8 cellular contexts compared by ENCODE assay signal in the genomic region with DNA sequence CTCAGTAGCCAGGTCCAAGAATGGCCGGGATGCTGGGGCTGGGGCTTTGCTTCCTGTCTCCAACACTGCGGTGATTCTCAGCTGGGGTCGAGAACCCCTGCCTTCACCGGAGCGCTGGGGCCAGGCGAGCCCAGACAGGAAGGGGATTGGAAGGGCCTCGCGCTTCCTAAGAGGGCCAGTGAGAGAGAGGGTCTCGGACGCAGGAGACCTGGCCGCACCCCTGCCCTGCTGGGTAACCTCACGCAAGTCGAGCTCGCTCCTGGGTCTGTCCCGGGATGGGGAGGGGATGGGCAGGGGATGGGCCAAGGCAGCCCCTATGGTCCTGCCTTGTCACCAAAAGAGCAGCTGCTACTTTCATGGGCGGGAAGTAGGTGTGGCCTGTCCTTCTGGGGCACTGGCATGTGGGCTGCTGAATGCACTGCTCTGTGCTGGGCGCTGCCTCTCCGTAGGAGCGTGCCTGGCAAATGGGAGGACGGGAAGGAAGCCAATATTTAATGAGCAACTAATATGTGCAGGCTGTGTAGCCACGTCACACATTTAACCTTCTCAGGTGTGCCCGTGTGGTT. TPM values are rescaled to one million over a fixed set of nuclear protein-coding genes. Genes with fewer than 3 reads are reported as not detected.
DNase-seq lines count a peak whose midpoint lies in the region; ATAC-seq, FAIRE-seq and TF ChIP-seq lines count a peak whose summit lies in the region.

No MANE protein-coding gene starts in this region.

- TF ChIP-seq CTCF in RWPE2 (IDR thresholded peaks at IDR 0.05; ENCODE audit: poor library complexity, severe bottlenecking) (no peak), D721Med (IDR thresholded peaks at IDR 0.05; ENCODE audit: insufficient read depth, missing control alignments) (no peak)

- H3K36me3 ChIP-seq in HAP-1 (replicated peaks) (no peaks in the 10 kb centered on the region), RWPE2 (ENCODE audit: low read depth) (no peaks in the 10 kb centered on the region), muscle layer of duodenum (ENCODE audit: control insufficient read depth in 1 of 2, insufficient read depth in 2 of 2, low read length in 2 of 2) (no peaks in the 10 kb centered on the region)

- no peaks in the 10 kb centered on the region for H3K36me3 Mint-ChIP-seq in dendritic cell treated with granulocyte-macrophage colony-stimulating factor and Interleukin-4, amounts not matched to agents 40 ng/mL and 50 ng/mL, for 4 days (ENCODE audit: low read depth)

- H3K4me3 ChIP-seq in HAP-1, result peak overlapping the region; percentile 29
- H3K4me3 ChIP-seq in RWPE2 (ENCODE audit: severe bottlenecking), result peak overlapping the region; percentile 32
- H3K4me3 ChIP-seq in muscle layer of duodenum (ENCODE audit: low read depth in 1 of 2, low read length in 2 of 2), result peak overlapping the region; percentile 70 to 71

- peak; percentile 5 for FAIRE-seq in GM12891 (lab: Jason Lieb, UNC)
- no peak for FAIRE-seq in D721Med (lab: Jason Lieb, UNC)

- TF ChIP-seq POLR2A in GM12891 (IDR thresholded peaks at IDR 0.05; ENCODE audit: low read depth, low read length), result no peak

- peaks cover 10% of the 10 kb centered on the region for H3K4me1 Mint-ChIP-seq in dendritic cell treated with granulocyte-macrophage colony-stimulating factor and Interleukin-4, amounts not matched to agents 40 ng/mL and 50 ng/mL, for 4 days (ENCODE audit: low read depth)

- in situ Hi-C loops in HAP-1 (cut with MboI; ENCODE audit: low sequenced_read_pairs), result loop anchor here (25.0 kb wide), 1 partner anchor 1020 kb away; no protein-coding TSS in a partner anchor

- no peak overlapping the region for H3K27ac ChIP-seq in RWPE2 (ENCODE audit: poor library complexity, severe bottlenecking)
- no peak overlapping the region for H3K27ac ChIP-seq in muscle layer of duodenum (ENCODE audit: low read length)

- H3K4me3 Mint-ChIP-seq in dendritic cell treated with granulocyte-macrophage colony-stimulating factor and Interleukin-4, amounts not matched to agents 40 ng/mL and 50 ng/mL, for 4 days, result peak overlapping the region; percentile 75

- ATAC-seq in RWPE2 (ENCODE audit: low read depth), result 0 out of 3 replicates have a peak, but pooled peaks have one; percentile 2

- H3K9me3 Mint-ChIP-seq in dendritic cell treated with granulocyte-macrophage colony-stimulating factor and Interleukin-4, amounts not matched to agents 40 ng/mL and 50 ng/mL, for 4 days, result peaks cover 2% of the 10 kb centered on the region

- DNase-seq in GM12891 (ENCODE audit: insufficient read length, low spot score) (peak; percentile 44), HAP-1 (ENCODE audit: low spot score in 2 of 2) (no peak), RWPE2 (ENCODE audit: low spot score) (no peak), AML-193 (lab: John Stamatoyannopoulos, UW) (no peak), mesenteric fat pad (ENCODE audit: low spot score) (no peak), D721Med (ENCODE audit: insufficient read length, low spot score) (no peak)

- no peak overlapping the region for H3K27ac Mint-ChIP-seq in dendritic cell treated with granulocyte-macrophage colony-stimulating factor and Interleukin-4, amounts not matched to agents 40 ng/mL and 50 ng/mL, for 4 days

- H3K27me3 ChIP-seq in HAP-1 (ENCODE audit: low read depth), result peaks cover 2% of the 10 kb centered on the region; the same call in 1 of the 2 replicates
- H3K27me3 ChIP-seq in RWPE2 (ENCODE audit: insufficient read depth, poor library complexity, severe bottlenecking), result no peaks in the 10 kb centered on the region
- H3K27me3 ChIP-seq in muscle layer of duodenum (ENCODE audit: low read depth, low read length), result peaks cover 21% of the 10 kb centered on the region

- H3K4me1 ChIP-seq in HAP-1 (no peaks in the 10 kb centered on the region; the same call in 1 of the 2 replicates), RWPE2 (ENCODE audit: insufficient read depth, poor library complexity, severe bottlenecking) (no peaks in the 10 kb centered on the region), muscle layer of duodenum (ENCODE audit: control insufficient read depth in 1 of 2, insufficient read depth in 2 of 2, low read length in 2 of 2) (peaks cover 0 to 14% of the 10 kb centered on the region in 2 donors)

- intact Hi-C loops in dendritic cell treated with granulocyte-macrophage colony-stimulating factor and Interleukin-4, amounts not matched to agents 40 ng/mL and 50 ng/mL, for 4 days (cut with micrococcal nuclease), result loop anchor here (2.0 kb wide), 1 partner anchor 1024 kb away; no protein-coding TSS in a partner anchor

- H3K9me3 ChIP-seq in HAP-1, result no peaks in the 10 kb centered on the region
- peaks cover 1% of the 10 kb centered on the region for H3K9me3 ChIP-seq in RWPE2 (ENCODE audit: severe bottlenecking)
- peaks cover 0 to 6% of the 10 kb centered on the region in 2 donors for H3K9me3 ChIP-seq in muscle layer of duodenum (ENCODE audit: control insufficient read depth in 1 of 2, low read length in 2 of 2)

- H3K27me3 Mint-ChIP-seq in dendritic cell treated with granulocyte-macrophage colony-stimulating factor and Interleukin-4, amounts not matched to agents 40 ng/mL and 50 ng/mL, for 4 days, result peaks cover 59% of the 10 kb centered on the region

TF ChIP-seq in GM12891, 5 proteins besides CTCF, POLR2A, EP300 and RAD21:
- TF ChIP-seq SPI1 (IDR thresholded peaks at IDR 0.05; ENCODE audit: low read depth, low read length), result no peak
- no peak for TF ChIP-seq POU2F2 (IDR thresholded peaks at IDR 0.05; ENCODE audit: low read depth, low read length)
- TF ChIP-seq POLR2AphosphoS5 (IDR thresholded peaks at IDR 0.05; ENCODE audit: low read depth, low read length), result no peak
- no peak for TF ChIP-seq PAX5 (IDR thresholded peaks at IDR 0.05; ENCODE audit: insufficient read depth, low read length, severe bottlenecking)
- no peak for TF ChIP-seq TAF1 (IDR thresholded peaks at IDR 0.05; ENCODE audit: low read depth, low read length)

RNA-seq across cellular contexts. Expression of a gene that starts 20.0 kb away (rescaled TPM):
- polyA plus RNA-seq in GM12891 (2012; ENCODE audit: low read depth, missing spikeins), result not detected
- not detected for total RNA-seq in mesenteric fat pad

RNA-seq across cellular contexts. Expression of a gene that starts 23.6 kb away (rescaled TPM):
- not detected for polyA plus RNA-seq in GM12891 (2012; ENCODE audit: low read depth, missing spikeins)
- 0.42 TPM for total RNA-seq in mesenteric fat pad
